10 cellular contexts compared by ENCODE assay signal in genomic region chr10:104326991-104327610, GRCh38. TPM values are rescaled to one million over a fixed set of nuclear protein-coding genes. Genes with fewer than 3 reads are reported as not detected.
DNase-seq lines count a peak whose midpoint lies in the region; ATAC-seq, FAIRE-seq and TF ChIP-seq lines count a peak whose summit lies in the region.
"Had no signal": no experiment of that assay in that cellular context is flagged by ENCODE, and none has a peak within 500 bp of the region (broad histone marks: within the 10 kb centered on the region; RNA-seq: fewer than 3 reads in every experiment).

No MANE protein-coding gene starts in this region.

- H3K4me3 ChIP-seq in AG04450 (ENCODE audit: low read depth, low read length) (peak overlapping the region; percentile 57; the same call in 1 of the 2 replicates), PC-9 (no peak overlapping the region), endothelial cell of umbilical vein (replicated peaks in 1 of 3; ENCODE audit: insufficient read depth in 1 of 3, low read depth in 1 of 3, low read length in 3 of 3) (no peak overlapping the region), neuron (ENCODE audit: low read length) (peak overlapping the region; percentile 39)

- no peak for FAIRE-seq in endothelial cell of umbilical vein (lab: Jason Lieb, UNC)

- H3K4me1 ChIP-seq in PC-9 (replicated peaks; ENCODE audit: insufficient read depth) (peaks cover 52% of the 10 kb centered on the region), endothelial cell of umbilical vein (ENCODE audit: control insufficient read depth, extremely low read depth, insufficient read depth, low read length) (peaks cover 82% of the 10 kb centered on the region), neuron (ENCODE audit: insufficient read depth, low read length) (peaks cover 53% of the 10 kb centered on the region)

- CTCF ChIA-PET in AG04450 (lab: Charles Lee) = interaction anchor here (0.8 to 5.5 kb wide), 5 partner anchors 21 to 35 kb away, joined by 3 to 35 read pairs (median 5); partner anchors contain the start of gene CFAP58
- CTCF ChIA-PET in PC-9 (lab: Charles Lee) = interaction anchor here (1.3 kb wide), 1 partner anchor 21 kb away, joined by 3 read pairs; no protein-coding TSS in a partner anchor
- CTCF ChIA-PET in endothelial cell of umbilical vein (lab: Charles Lee) = interaction anchor here (3.9 kb wide), 1 partner anchor 21 kb away, joined by 33 read pairs; no protein-coding TSS in a partner anchor

- dilution Hi-C loops in endothelial cell of umbilical vein (cut with MboI; ENCODE audit: extremely low pct_ligation_motif_present, low sequenced_read_pairs) = no loop called here

- TF ChIP-seq CTCF in AG04450 (IDR thresholded peaks at IDR 0.05; ENCODE audit: low read depth, low read length) (no peak), PC-9 (conservative IDR thresholded peaks at IDR 0.05) (no peak), endothelial cell of umbilical vein (IDR thresholded peaks at IDR 0.05; ENCODE audit: extremely low read depth in 1 of 2, insufficient read depth in 1 of 2, low read depth in 1 of 2, low read length in 2 of 2) (no peak)

- H4K20me1 ChIP-seq in PC-9 (ENCODE audit: insufficient read depth) = no peaks in the 10 kb centered on the region
- H4K20me1 ChIP-seq in endothelial cell of umbilical vein (replicated peaks; ENCODE audit: control insufficient read depth, extremely low read depth, insufficient read depth, low read length) = no peaks in the 10 kb centered on the region

- H3K36me3 ChIP-seq in PC-9 (ENCODE audit: low read depth) = no peaks in the 10 kb centered on the region
- H3K36me3 ChIP-seq in endothelial cell of umbilical vein (ENCODE audit: control insufficient read depth in 2 of 2, extremely low read depth in 1 of 2, insufficient read depth in 2 of 2, low read length in 2 of 2) = no peaks in the 10 kb centered on the region
- no peaks in the 10 kb centered on the region for H3K36me3 ChIP-seq in neuron (ENCODE audit: insufficient read depth, low read length)

- intact Hi-C loops in PC-9 (cut with micrococcal nuclease; ENCODE audit: unreplicated experiment) (no loop called here), endothelial cell of umbilical vein (cut with micrococcal nuclease) (no loop called here)

- peak overlapping the region; percentile 96 for H3K27ac ChIP-seq in AG04450 (ENCODE audit: low read depth, low read length)
- H3K27ac ChIP-seq in PC-9 = 0 out of 2 replicates have a peak overlapping the region, but pooled peaks have one; percentile 95
- H3K27ac ChIP-seq in endothelial cell of umbilical vein (ENCODE audit: insufficient read depth, low read depth, low read length) = peak overlapping the region; percentile 96

- H3K4me2 ChIP-seq in PC-9 (peak overlapping the region; percentile 65), endothelial cell of umbilical vein (ENCODE audit: insufficient read depth, low read length) (peak overlapping the region; percentile 71)

- POLR2A ChIA-PET in AG04450 (lab: Yijun Ruan, JAX) (interaction anchor here (1.4 kb wide), 1 partner anchor 53 kb away, joined by 3 read pairs; no protein-coding TSS in a partner anchor), PC-9 (lab: Charles Lee; ENCODE audit: unreplicated experiment) (interaction anchor here (0.5 to 0.6 kb wide), 2 partner anchors 49 to 1144 kb away, joined by 10 to 18 read pairs; no protein-coding TSS in a partner anchor), endothelial cell of umbilical vein (lab: Charles Lee) (no interaction called here)

- H3K79me2 ChIP-seq in PC-9 (ENCODE audit: low read depth) (peaks cover 89% of the 10 kb centered on the region), endothelial cell of umbilical vein (ENCODE audit: control insufficient read depth, insufficient read depth, low read length) (peaks cover 88% of the 10 kb centered on the region)

- no peaks in the 10 kb centered on the region for H3K9me3 ChIP-seq in AG04450 (ENCODE audit: control insufficient read depth, insufficient read depth, low read length)
- no peaks in the 10 kb centered on the region for H3K9me3 ChIP-seq in PC-9 (ENCODE audit: insufficient read depth, low read depth)
- no peaks in the 10 kb centered on the region for H3K9me3 ChIP-seq in endothelial cell of umbilical vein (replicated peaks; ENCODE audit: control insufficient read depth, insufficient read depth, low read length)
- no peaks in the 10 kb centered on the region for H3K9me3 ChIP-seq in neuron (ENCODE audit: low read length)

- DNase-seq in AG04450 (ENCODE audit: low read depth, low spot score) (no peak), PC-9 (no peak), endothelial cell of umbilical vein (ENCODE audit: low read depth, low spot score) (no peak), SHP77 treated with DMSO at 0.1 percent for 48 hours (lab: John Stamatoyannopoulos, UW) (no peak), H4 (ENCODE audit: low spot score) (no peak), KG1 (lab: John Stamatoyannopoulos, UW) (no peak)
- DNase-seq: left colon, NCI-H2081 treated with DMSO at 0.1 percent for 48 hours had no signal

- TF ChIP-seq POLR2A in endothelial cell of umbilical vein (IDR thresholded peaks at IDR 0.05; ENCODE audit: low read depth, low read length) = no peak

- H3F3A ChIP-seq in PC-9 (ENCODE audit: insufficient read depth, low read depth) = peaks cover 41% of the 10 kb centered on the region

- H3K9ac ChIP-seq in endothelial cell of umbilical vein (replicated peaks; ENCODE audit: extremely low read depth, insufficient read depth, low read length) = no peak overlapping the region

- ATAC-seq in HG02623 (IDR thresholded peaks at IDR 0.05; ENCODE audit: unreplicated experiment) = no peak
- ATAC-seq: left colon had no signal

- BruUV-seq in PC-9 (replicated peaks; lab: Mats Ljungman, UMichigan) (no TSS peak), endothelial cell of umbilical vein (replicated peaks; lab: Mats Ljungman, UMichigan) (no TSS peak)

- H3K9me2 ChIP-seq in PC-9 (ENCODE audit: insufficient read depth) = no peaks in the 10 kb centered on the region

- H2AFZ ChIP-seq in PC-9 = no peak overlapping the region
- no peak overlapping the region for H2AFZ ChIP-seq in endothelial cell of umbilical vein (ENCODE audit: low read depth, low read length)
- no peak overlapping the region for H2AFZ ChIP-seq in neuron (ENCODE audit: low read depth, low read length)

- H3K9me1 ChIP-seq in endothelial cell of umbilical vein (replicated peaks; ENCODE audit: control insufficient read depth, extremely low read depth, insufficient read depth, low read length) = no peaks in the 10 kb centered on the region

- H3K27me3 ChIP-seq in AG04450 (ENCODE audit: control insufficient read depth, insufficient read depth, low read length) (no peaks in the 10 kb centered on the region), PC-9 (ENCODE audit: insufficient read depth, low read depth) (no peaks in the 10 kb centered on the region), endothelial cell of umbilical vein (ENCODE audit: control insufficient read depth in 2 of 2, insufficient read depth in 2 of 2, low read length in 2 of 2) (no peaks in the 10 kb centered on the region), neuron (ENCODE audit: insufficient read depth, low read length) (peaks cover 38% of the 10 kb centered on the region)

TF ChIP-seq in endothelial cell of umbilical vein, 7 proteins besides CTCF, POLR2A, EP300 and RAD21 (continues in another document):
- no peak for TF ChIP-seq EZH2 (IDR thresholded peaks at IDR 0.05; ENCODE audit: borderline replicate concordance, low read depth, low read length, severe bottlenecking)

RNA-seq across cellular contexts. Expression of gene ITPRIP, which starts 11.2 kb away (rescaled TPM):
- polyA plus RNA-seq in AG04450 (2011; rRNA removed) (18.8 and 22.9 TPM in 2 replicates), endothelial cell of umbilical vein (27.5 and 33.2 TPM in 2 replicates)
- polyA minus RNA-seq in AG04450 (2011; rRNA and poly(A)+ RNA removed) = 22.2 and 25.4 TPM in 2 replicates
- total RNA-seq in PC-9 (2021) (6.7 and 8.5 TPM in 2 replicates), endothelial cell of umbilical vein (31.4 and 33.3 TPM in 2 replicates)
- polyA plus RNA-seq in endothelial cell of umbilical vein (2011; cell fraction: cytosol; rRNA removed) = 30.0 and 32.0 TPM in 2 replicates
- polyA plus RNA-seq in endothelial cell of umbilical vein (2011; cell fraction: nucleus; rRNA removed) = 46.1 and 47.6 TPM in 2 replicates
- 33.9 and 36.0 TPM in 2 replicates for polyA plus RNA-seq in endothelial cell of umbilical vein (2012)
- 41.3 and 46.5 TPM in 2 replicates for polyA minus RNA-seq in endothelial cell of umbilical vein
- 13.7 TPM for polyA minus RNA-seq in endothelial cell of umbilical vein (2011; cell fraction: cytosol; rRNA and poly(A)+ RNA removed)
- 69.6 and 71.3 TPM in 2 replicates for polyA minus RNA-seq in endothelial cell of umbilical vein (2011; cell fraction: nucleus; rRNA and poly(A)+ RNA removed)
- 1.3 and 3.3 TPM in 2 replicates for total RNA-seq in H4 (2014; rRNA removed; shearing (Covaris generic))

RNA-seq across cellular contexts. Expression of gene CFAP58, which starts 26.5 kb away (rescaled TPM):
- 0.35 and 0.51 TPM in 2 replicates for polyA plus RNA-seq in AG04450 (2011; rRNA removed)
- polyA minus RNA-seq in AG04450 (2011; rRNA and poly(A)+ RNA removed) = 0.35 and 0.78 TPM in 2 replicates
- 0.15 and 0.31 TPM in 2 replicates for total RNA-seq in PC-9 (2021)
- 0.29 and 0.35 TPM in 2 replicates for total RNA-seq in endothelial cell of umbilical vein
- 0.03 and 0.07 TPM in 2 replicates for polyA plus RNA-seq in endothelial cell of umbilical vein
- 0.10 and 0.17 TPM in 2 replicates for polyA plus RNA-seq in endothelial cell of umbilical vein (2011; cell fraction: cytosol; rRNA removed)
- 1.0 and 1.5 TPM in 2 replicates for polyA plus RNA-seq in endothelial cell of umbilical vein (2011; cell fraction: nucleus; rRNA removed)
- 0.55 and 0.61 TPM in 2 replicates for polyA plus RNA-seq in endothelial cell of umbilical vein (2012)
- 0.07 TPM in 1 of 2 replicates, not detected in the other for polyA minus RNA-seq in endothelial cell of umbilical vein
- polyA minus RNA-seq in endothelial cell of umbilical vein (2011; cell fraction: cytosol; rRNA and poly(A)+ RNA removed) = not detected
- polyA minus RNA-seq in endothelial cell of umbilical vein (2011; cell fraction: nucleus; rRNA and poly(A)+ RNA removed) = 0.34 and 0.72 TPM in 2 replicates
- 0.08 and 0.12 TPM in 2 replicates for total RNA-seq in H4 (2014; rRNA removed; shearing (Covaris generic))

RNA-seq across cellular contexts. Expression of gene GSTO2, which starts 58.1 kb away (rescaled TPM):
- polyA plus RNA-seq in AG04450 (2011; rRNA removed) = 1.7 TPM in 2 replicates
- 0.97 and 1.2 TPM in 2 replicates for polyA minus RNA-seq in AG04450 (2011; rRNA and poly(A)+ RNA removed)
- 3.3 and 4.3 TPM in 2 replicates for total RNA-seq in PC-9 (2021)
- 0.84 and 0.95 TPM in 2 replicates for total RNA-seq in endothelial cell of umbilical vein
- 1.4 TPM in 2 replicates for polyA plus RNA-seq in endothelial cell of umbilical vein
- polyA plus RNA-seq in endothelial cell of umbilical vein (2011; cell fraction: cytosol; rRNA removed) = 0.87 and 1.1 TPM in 2 replicates
- polyA plus RNA-seq in endothelial cell of umbilical vein (2011; cell fraction: nucleus; rRNA removed) = 0.73 and 0.83 TPM in 2 replicates
- polyA plus RNA-seq in endothelial cell of umbilical vein (2012) = 1.2 and 2.4 TPM in 2 replicates
- polyA minus RNA-seq in endothelial cell of umbilical vein = 0.19 and 0.87 TPM in 2 replicates
- polyA minus RNA-seq in endothelial cell of umbilical vein (2011; cell fraction: cytosol; rRNA and poly(A)+ RNA removed) = 1.4 TPM
- polyA minus RNA-seq in endothelial cell of umbilical vein (2011; cell fraction: nucleus; rRNA and poly(A)+ RNA removed) = 1.8 and 2.8 TPM in 2 replicates
- 0.72 TPM in 1 of 2 replicates, not detected in the other for total RNA-seq in H4 (2014; rRNA removed; shearing (Covaris generic))

Comparison
In these comparisons a context has a peak if more than half of its experiments do, and no peak if none do; other contexts are left out.
1. H3K4me3 ChIP-seq: peak in AG04450 (single experiment) and neuron (single experiment); none in PC-9 (single experiment) and endothelial cell of umbilical vein (0 of 3).
2. Peak in every context shown above with its lines, with median percentiles within 50 percentile points of each other: H3K27ac ChIP-seq.